9 cellular contexts compared by ENCODE assay signal in genomic region chr22:43792905-43793304, GRCh38. TPM values are rescaled to one million over a fixed set of nuclear protein-coding genes. Genes with fewer than 3 reads are reported as not detected.
"Had no signal": no experiment of that assay in that cellular context is flagged by ENCODE, and none has a peak within 500 bp of the region (broad histone marks: within the 10 kb centered on the region; RNA-seq: fewer than 3 reads in every experiment).

No MANE protein-coding gene starts in this region.

- H3K4me3 ChIP-seq: GM23338 had no signal

- DNase-seq: H9, HCEC 1CT, HFFc6, KBM-7 had no signal

- H3K27ac ChIP-seq: HL-60 had no signal

RNA-seq across cellular contexts. Expression of gene EFCAB6, which starts 19.2 kb away (rescaled TPM):
- total RNA-seq: HepG2, HT1080 had no signal
- polyA plus RNA-seq: HepG2, IgD-negative memory B cell had no signal
